21 cellular contexts compared by ENCODE assay signal in genomic region chr16:47872228-47872627, GRCh38.
"Had no signal": no experiment of that assay in that cellular context is flagged by ENCODE, and none has a peak within 500 bp of the region (broad histone marks: within the 10 kb centered on the region; RNA-seq: fewer than 3 reads in every experiment).

No MANE protein-coding gene starts in this region.

- H3K4me3 ChIP-seq: coronary artery, heart left ventricle, lung, psoas muscle, right lobe of liver, tibial artery, upper lobe of left lung, uterus had no signal

- H3K9me3 ChIP-seq: neutrophil, psoas muscle, right lobe of liver, upper lobe of left lung, uterus had no signal

- H3K27me3 ChIP-seq: heart left ventricle, neutrophil, right lobe of liver, tibial artery, upper lobe of left lung, uterus had no signal

- H3K36me3 ChIP-seq: heart left ventricle, neutrophil, right lobe of liver, tibial artery, upper lobe of left lung, uterus had no signal

- H3K27ac Mint-ChIP-seq: endodermal cell; naive thymus-derived CD4-positive, alpha-beta T cell; stimulated activated memory B cell treated with anti-CD40 and anti-IgM and Interleukin-4, amounts not matched to agents 10 μg/mL and 1 μg/mL and 100 μg/mL, for 72 hours; stimulated activated naive CD8-positive, alpha-beta T cell treated with anti-CD3 and anti-CD28 coated beads, Interleukin-15, Interleukin-2, amounts not matched to agents 100 ng/mL and 50 ng/mL, for 24 hours had no signal

- H3K4me1 ChIP-seq: heart left ventricle, psoas muscle, right lobe of liver, tibial artery, upper lobe of left lung, uterus had no signal

- DNase-seq: effector CD4-positive, alpha-beta T cell; endodermal cell; heart left ventricle; hypothalamus; left colon; left ventricle myocardium superior; naive thymus-derived CD4-positive, alpha-beta T cell; psoas muscle; retina; right lobe of liver; stimulated activated CD4-positive, alpha-beta T cell treated with anti-CD3 and anti-CD28 coated beads, Interleukin-4, amount 100 ng/mL, for 24 hours; tibial artery; upper lobe of left lung; uterus had no signal

- H3K27me3 Mint-ChIP-seq: stimulated activated naive CD8-positive, alpha-beta T cell treated with anti-CD3 and anti-CD28 coated beads, Interleukin-15, Interleukin-2, amounts not matched to agents 100 ng/mL and 50 ng/mL, for 24 hours had no signal

- H3K36me3 Mint-ChIP-seq: naive thymus-derived CD4-positive, alpha-beta T cell; stimulated activated memory B cell treated with anti-CD40 and anti-IgM and Interleukin-4, amounts not matched to agents 10 μg/mL and 1 μg/mL and 100 μg/mL, for 72 hours had no signal

- H3K4me1 Mint-ChIP-seq: naive thymus-derived CD4-positive, alpha-beta T cell; stimulated activated memory B cell treated with anti-CD40 and anti-IgM and Interleukin-4, amounts not matched to agents 10 μg/mL and 1 μg/mL and 100 μg/mL, for 72 hours had no signal

- H3K9me3 Mint-ChIP-seq: stimulated activated memory B cell treated with anti-CD40 and anti-IgM and Interleukin-4, amounts not matched to agents 10 μg/mL and 1 μg/mL and 100 μg/mL, for 72 hours had no signal

- FAIRE-seq: frontal cortex, islet of Langerhans had no signal

- H3K4me3 Mint-ChIP-seq: endodermal cell; naive thymus-derived CD4-positive, alpha-beta T cell; stimulated activated memory B cell treated with anti-CD40 and anti-IgM and Interleukin-4, amounts not matched to agents 10 μg/mL and 1 μg/mL and 100 μg/mL, for 72 hours; stimulated activated naive CD8-positive, alpha-beta T cell treated with anti-CD3 and anti-CD28 coated beads, Interleukin-15, Interleukin-2, amounts not matched to agents 100 ng/mL and 50 ng/mL, for 24 hours had no signal

- ATAC-seq: heart left ventricle; left colon; left ventricle myocardium superior; naive thymus-derived CD4-positive, alpha-beta T cell; psoas muscle; right lobe of liver; stimulated activated memory B cell treated with anti-CD40 and anti-IgM and Interleukin-4, amounts not matched to agents 10 μg/mL and 1 μg/mL and 100 μg/mL, for 72 hours had no signal

- H3K27ac ChIP-seq: coronary artery, heart left ventricle, neutrophil, psoas muscle, right lobe of liver, tibial artery, upper lobe of left lung, uterus had no signal
